In genomic region chrX:139739138-139739537, GRCh38 we compare ENCODE assay signal across 9 cellular contexts. TPM values are rescaled to one million over a fixed set of nuclear protein-coding genes. Genes with fewer than 3 reads are reported as not detected.
DNase-seq lines count a peak whose midpoint lies in the region; ATAC-seq and TF ChIP-seq lines count a peak whose summit lies in the region.
"Had no signal": no experiment of that assay in that cellular context is flagged by ENCODE, and none has a peak within 500 bp of the region (broad histone marks: within the 10 kb centered on the region; RNA-seq: fewer than 3 reads in every experiment).

No MANE protein-coding gene starts in this region.

- no peaks in the 10 kb centered on the region for H3K4me1 ChIP-seq in adipocyte (ENCODE audit: control insufficient read depth, insufficient read depth, low read length)

- no peak overlapping the region for H3K4me3 ChIP-seq in BJ (ENCODE audit: low read depth, low read length)
- H3K4me3 ChIP-seq in adipocyte (ENCODE audit: low read length): no peak overlapping the region
- H3K4me3 ChIP-seq: lung had no signal

- POLR2A ChIA-PET in BJ (lab: Charles Lee): no interaction called here

- H3K9me3 ChIP-seq in adipocyte (ENCODE audit: control insufficient read depth, low read length): no peaks in the 10 kb centered on the region

- H3K36me3 ChIP-seq in BJ (ENCODE audit: control insufficient read depth, insufficient read depth, low read length): no peaks in the 10 kb centered on the region
- H3K36me3 ChIP-seq in adipocyte (ENCODE audit: control insufficient read depth, insufficient read depth, low read length, severe bottlenecking): peaks cover 6% of the 10 kb centered on the region

- H3K27me3 ChIP-seq in BJ (ENCODE audit: control insufficient read depth, insufficient read depth, low read length) (no peaks in the 10 kb centered on the region), adipocyte (replicated peaks; ENCODE audit: control insufficient read depth, insufficient read depth, low read length) (no peaks in the 10 kb centered on the region)

- no peak for TF ChIP-seq CTCF in BJ (IDR thresholded peaks at IDR 0.05; ENCODE audit: insufficient read depth, low read depth, low read length)

- H3K9ac ChIP-seq in adipocyte (ENCODE audit: low read length): no peak overlapping the region

- CTCF ChIA-PET in BJ (lab: Yijun Ruan, JAX): no interaction called here

- peak; percentile 97 for ATAC-seq in GM19372 (IDR thresholded peaks at IDR 0.05; ENCODE audit: low read depth, unreplicated experiment)
- ATAC-seq in HG03354 (IDR thresholded peaks at IDR 0.05; ENCODE audit: poor library complexity, severe bottlenecking, unreplicated experiment): peak; percentile 78

- peak; percentile 30 for DNase-seq in BJ (ENCODE audit: low read depth)
- DNase-seq in adipocyte (ENCODE audit: low read depth): peak; percentile 34
- no peak for DNase-seq in COR-L47 (lab: John Stamatoyannopoulos, UW)
- DNase-seq in middle frontal gyrus (ENCODE audit: extremely low spot score, low spot score): no peak
- DNase-seq in NCI-H345 treated with DMSO at 0.1 percent for 48 hours (lab: John Stamatoyannopoulos, UW; ENCODE audit: unreplicated experiment): no peak
- DNase-seq in NCI-H1105 (lab: John Stamatoyannopoulos, UW): no peak

RNA-seq across cellular contexts. Expression of gene MCF2, which starts 31.2 kb away (rescaled TPM):
- polyA plus RNA-seq in BJ (2011; rRNA removed): not detected in 2 replicates
- not detected in 2 replicates for polyA minus RNA-seq in BJ (2011; rRNA and poly(A)+ RNA removed)

Comparison
In these comparisons a context has a peak if more than half of its experiments do, and no peak if none do; other contexts are left out.
1. DNase-seq: peak in BJ (single experiment) and adipocyte (single experiment); none in COR-L47 (single experiment), middle frontal gyrus (single experiment), NCI-H345 treated with DMSO at 0.1 percent for 48 hours (single experiment) and NCI-H1105 (single experiment).